10 cellular contexts compared by ENCODE assay signal in genomic region chr4:88600129-88600849, GRCh38. TPM values are rescaled to one million over a fixed set of nuclear protein-coding genes. Genes with fewer than 3 reads are reported as not detected.
DNase-seq lines count a peak whose midpoint lies in the region; ATAC-seq and TF ChIP-seq lines count a peak whose summit lies in the region.
"Had no signal": no experiment of that assay in that cellular context is flagged by ENCODE, and none has a peak within 500 bp of the region (broad histone marks: within the 10 kb centered on the region; RNA-seq: fewer than 3 reads in every experiment).

No MANE protein-coding gene starts in this region.

- H3K79me2 ChIP-seq in Loucy (ENCODE audit: insufficient read depth, low read length) (peaks cover 5% of the 10 kb centered on the region; the same call in 1 of the 2 replicates), neural cell (replicated peaks; ENCODE audit: insufficient read depth, low read length) (peaks cover 35% of the 10 kb centered on the region)

- no peak for TF ChIP-seq EP300 in neural cell (conservative IDR thresholded peaks at IDR 0.05; ENCODE audit: poor library complexity, severe bottlenecking)

- no peak overlapping the region for H3K27ac ChIP-seq in effector memory CD4-positive, alpha-beta T cell (ENCODE audit: insufficient read depth, low read length, poor library complexity, severe bottlenecking)
- peak overlapping the region; percentile 15 for H3K27ac ChIP-seq in neural cell (ENCODE audit: low read length)

- no peak overlapping the region for H3K9ac ChIP-seq in Loucy (ENCODE audit: low read depth, low read length, poor library complexity, severe bottlenecking)
- no peak overlapping the region for H3K9ac ChIP-seq in neural cell (ENCODE audit: low read length)

- H3K4me3 ChIP-seq in AG10803 (ENCODE audit: low read length), result peak overlapping the region; percentile 31; the same call in 1 of the 2 replicates
- peak overlapping the region; percentile 37 for H3K4me3 ChIP-seq in Loucy (ENCODE audit: low read length, poor library complexity, severe bottlenecking)
- peak overlapping the region; percentile 23 for H3K4me3 ChIP-seq in effector memory CD4-positive, alpha-beta T cell (ENCODE audit: insufficient read depth, low read depth, low read length, poor library complexity, severe bottlenecking)
- H3K4me3 ChIP-seq in neural cell (ENCODE audit: low read length), result peak overlapping the region; percentile 22

- H3K4me2 ChIP-seq in Loucy (ENCODE audit: low read depth, low read length, poor library complexity, severe bottlenecking), result peak overlapping the region; percentile 60
- peak overlapping the region; percentile 1 for H3K4me2 ChIP-seq in neural cell (ENCODE audit: low read length)

- no peak for TF ChIP-seq RAD21 in neural cell (conservative IDR thresholded peaks at IDR 0.05)

- H2AFZ ChIP-seq in Loucy (ENCODE audit: low read length), result no peak overlapping the region
- no peak overlapping the region for H2AFZ ChIP-seq in neural cell (ENCODE audit: low read depth, low read length)

- peaks cover 47% of the 10 kb centered on the region for H3K4me1 ChIP-seq in Loucy (ENCODE audit: insufficient read depth, low read length, poor library complexity, severe bottlenecking)
- H3K4me1 ChIP-seq in effector memory CD4-positive, alpha-beta T cell (ENCODE audit: control insufficient read depth, insufficient read depth, low read length, poor library complexity, severe bottlenecking), result peaks cover 12% of the 10 kb centered on the region

- H3K9me2 ChIP-seq in Loucy (replicated peaks; ENCODE audit: low read depth, low read length), result no peaks in the 10 kb centered on the region
- no peaks in the 10 kb centered on the region for H3K9me2 ChIP-seq in neural cell (ENCODE audit: insufficient read depth, low read length)

- peak; percentile 84 for DNase-seq in AG10803 (ENCODE audit: low read depth)
- no peak for DNase-seq in effector memory CD4-positive, alpha-beta T cell
- no peak for DNase-seq in LoVo (ENCODE audit: low spot score)
- DNase-seq in KG1 (lab: John Stamatoyannopoulos, UW), result no peak
- DNase-seq in head of caudate nucleus, result no peak
- DNase-seq: activated B cell treated with CpG ODN at 0.5 μM for 24 hours, NCI-H2029 treated with DMSO at 0.1 percent for 48 hours had no signal

- H3K36me3 ChIP-seq in Loucy (ENCODE audit: insufficient read depth, low read length) (peaks cover 3% of the 10 kb centered on the region; the same call in 1 of the 2 replicates), neural cell (ENCODE audit: insufficient read depth, low read length) (no peaks in the 10 kb centered on the region)
- H3K36me3 ChIP-seq in effector memory CD4-positive, alpha-beta T cell (ENCODE audit: control insufficient read depth, insufficient read depth, low read length), result no peaks in the 10 kb centered on the region

- TF ChIP-seq CTCF in AG10803 (conservative IDR thresholded peaks at IDR 0.05; ENCODE audit: low read length), result no peak
- TF ChIP-seq CTCF in Loucy (conservative IDR thresholded peaks at IDR 0.05; ENCODE audit: low read length), result no peak
- no peak for TF ChIP-seq CTCF in neural cell (IDR thresholded peaks at IDR 0.05; ENCODE audit: poor library complexity, severe bottlenecking)

- H3K27me3 ChIP-seq in Loucy (ENCODE audit: insufficient read depth, low read length, poor library complexity, severe bottlenecking), result no peaks in the 10 kb centered on the region
- no peaks in the 10 kb centered on the region for H3K27me3 ChIP-seq in effector memory CD4-positive, alpha-beta T cell (replicated peaks; ENCODE audit: control insufficient read depth, insufficient read depth, low read length, poor library complexity, severe bottlenecking)
- no peaks in the 10 kb centered on the region for H3K27me3 ChIP-seq in neural cell (ENCODE audit: insufficient read depth, low read depth, low read length)

- no peak for ATAC-seq in GM19463 (IDR thresholded peaks at IDR 0.05; ENCODE audit: unreplicated experiment)

- H3K9me3 ChIP-seq in Loucy (ENCODE audit: insufficient read depth, low read depth, low read length) (no peaks in the 10 kb centered on the region), neural cell (ENCODE audit: low read length) (no peaks in the 10 kb centered on the region)
- no peaks in the 10 kb centered on the region for H3K9me3 ChIP-seq in effector memory CD4-positive, alpha-beta T cell (ENCODE audit: control insufficient read depth, low read length)

- intact Hi-C loops in head of caudate nucleus (cut with DNase I), result no loop called here

- H4K20me1 ChIP-seq in Loucy (ENCODE audit: insufficient read depth, low read length, poor library complexity, severe bottlenecking), result peaks cover 12% of the 10 kb centered on the region
- no peaks in the 10 kb centered on the region for H4K20me1 ChIP-seq in neural cell (ENCODE audit: insufficient read depth)

- H3F3A ChIP-seq in Loucy (ENCODE audit: low read depth), result peaks cover 4% of the 10 kb centered on the region; the same call in 1 of the 2 replicates
- no peaks in the 10 kb centered on the region for H3F3A ChIP-seq in neural cell (ENCODE audit: insufficient read depth, low read length, poor library complexity, severe bottlenecking)

TF ChIP-seq in neural cell, 6 proteins besides CTCF, POLR2A, EP300 and RAD21:
- TF ChIP-seq, protein P1, sequence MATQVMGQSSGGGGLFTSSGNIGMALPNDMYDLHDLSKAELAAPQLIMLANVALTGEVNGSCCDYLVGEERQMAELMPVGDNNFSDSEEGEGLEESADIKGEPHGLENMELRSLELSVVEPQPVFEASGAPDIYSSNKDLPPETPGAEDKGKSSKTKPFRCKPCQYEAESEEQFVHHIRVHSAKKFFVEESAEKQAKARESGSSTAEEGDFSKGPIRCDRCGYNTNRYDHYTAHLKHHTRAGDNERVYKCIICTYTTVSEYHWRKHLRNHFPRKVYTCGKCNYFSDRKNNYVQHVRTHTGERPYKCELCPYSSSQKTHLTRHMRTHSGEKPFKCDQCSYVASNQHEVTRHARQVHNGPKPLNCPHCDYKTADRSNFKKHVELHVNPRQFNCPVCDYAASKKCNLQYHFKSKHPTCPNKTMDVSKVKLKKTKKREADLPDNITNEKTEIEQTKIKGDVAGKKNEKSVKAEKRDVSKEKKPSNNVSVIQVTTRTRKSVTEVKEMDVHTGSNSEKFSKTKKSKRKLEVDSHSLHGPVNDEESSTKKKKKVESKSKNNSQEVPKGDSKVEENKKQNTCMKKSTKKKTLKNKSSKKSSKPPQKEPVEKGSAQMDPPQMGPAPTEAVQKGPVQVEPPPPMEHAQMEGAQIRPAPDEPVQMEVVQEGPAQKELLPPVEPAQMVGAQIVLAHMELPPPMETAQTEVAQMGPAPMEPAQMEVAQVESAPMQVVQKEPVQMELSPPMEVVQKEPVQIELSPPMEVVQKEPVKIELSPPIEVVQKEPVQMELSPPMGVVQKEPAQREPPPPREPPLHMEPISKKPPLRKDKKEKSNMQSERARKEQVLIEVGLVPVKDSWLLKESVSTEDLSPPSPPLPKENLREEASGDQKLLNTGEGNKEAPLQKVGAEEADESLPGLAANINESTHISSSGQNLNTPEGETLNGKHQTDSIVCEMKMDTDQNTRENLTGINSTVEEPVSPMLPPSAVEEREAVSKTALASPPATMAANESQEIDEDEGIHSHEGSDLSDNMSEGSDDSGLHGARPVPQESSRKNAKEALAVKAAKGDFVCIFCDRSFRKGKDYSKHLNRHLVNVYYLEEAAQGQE (IDR thresholded peaks at IDR 0.05; ENCODE audit: borderline replicate concordance), result no peak

RNA-seq across cellular contexts. Expression of gene HERC3, which starts 8.0 kb away (rescaled TPM):
- polyA plus RNA-seq in neural cell, result 49.2 and 50.9 TPM in 2 replicates
- 203 and 216 TPM in 2 replicates for polyA minus RNA-seq in neural cell
